In genomic region chr14:68667313-68667791, GRCh38 we compare ENCODE assay signal across 1 cellular context.
TF ChIP-seq lines count a peak whose summit lies in the region.

No MANE protein-coding gene starts in this region.

TF ChIP-seq in HepG2, 621 proteins besides CTCF, POLR2A, EP300 and RAD21 (continued from another document):
- TF ChIP-seq ZNF513 (CRISPR knock-in tag; conservative IDR thresholded peaks at IDR 0.05) (no peak), NCOA1 (CRISPR knock-in tag; IDR thresholded peaks at IDR 0.05) (no peak), ZNF414 (CRISPR knock-in tag; IDR thresholded peaks at IDR 0.05) (no peak)
- TF ChIP-seq, protein P1, sequence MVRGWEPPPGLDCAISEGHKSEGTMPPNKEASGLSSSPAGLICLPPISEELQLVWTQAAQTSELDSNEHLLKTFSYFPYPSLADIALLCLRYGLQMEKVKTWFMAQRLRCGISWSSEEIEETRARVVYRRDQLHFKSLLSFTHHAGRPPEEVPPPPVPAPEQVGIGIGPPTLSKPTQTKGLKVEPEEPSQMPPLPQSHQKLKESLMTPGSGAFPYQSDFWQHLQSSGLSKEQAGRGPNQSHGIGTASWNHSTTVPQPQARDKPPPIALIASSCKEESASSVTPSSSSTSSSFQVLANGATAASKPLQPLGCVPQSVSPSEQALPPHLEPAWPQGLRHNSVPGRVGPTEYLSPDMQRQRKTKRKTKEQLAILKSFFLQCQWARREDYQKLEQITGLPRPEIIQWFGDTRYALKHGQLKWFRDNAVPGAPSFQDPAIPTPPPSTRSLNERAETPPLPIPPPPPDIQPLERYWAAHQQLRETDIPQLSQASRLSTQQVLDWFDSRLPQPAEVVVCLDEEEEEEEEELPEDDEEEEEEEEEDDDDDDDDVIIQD (CRISPR knock-in tag; IDR thresholded peaks at IDR 0.05; ENCODE audit: low read depth), result no peak
